ENCODE assay signal across 1 cellular context in the genomic region with DNA sequence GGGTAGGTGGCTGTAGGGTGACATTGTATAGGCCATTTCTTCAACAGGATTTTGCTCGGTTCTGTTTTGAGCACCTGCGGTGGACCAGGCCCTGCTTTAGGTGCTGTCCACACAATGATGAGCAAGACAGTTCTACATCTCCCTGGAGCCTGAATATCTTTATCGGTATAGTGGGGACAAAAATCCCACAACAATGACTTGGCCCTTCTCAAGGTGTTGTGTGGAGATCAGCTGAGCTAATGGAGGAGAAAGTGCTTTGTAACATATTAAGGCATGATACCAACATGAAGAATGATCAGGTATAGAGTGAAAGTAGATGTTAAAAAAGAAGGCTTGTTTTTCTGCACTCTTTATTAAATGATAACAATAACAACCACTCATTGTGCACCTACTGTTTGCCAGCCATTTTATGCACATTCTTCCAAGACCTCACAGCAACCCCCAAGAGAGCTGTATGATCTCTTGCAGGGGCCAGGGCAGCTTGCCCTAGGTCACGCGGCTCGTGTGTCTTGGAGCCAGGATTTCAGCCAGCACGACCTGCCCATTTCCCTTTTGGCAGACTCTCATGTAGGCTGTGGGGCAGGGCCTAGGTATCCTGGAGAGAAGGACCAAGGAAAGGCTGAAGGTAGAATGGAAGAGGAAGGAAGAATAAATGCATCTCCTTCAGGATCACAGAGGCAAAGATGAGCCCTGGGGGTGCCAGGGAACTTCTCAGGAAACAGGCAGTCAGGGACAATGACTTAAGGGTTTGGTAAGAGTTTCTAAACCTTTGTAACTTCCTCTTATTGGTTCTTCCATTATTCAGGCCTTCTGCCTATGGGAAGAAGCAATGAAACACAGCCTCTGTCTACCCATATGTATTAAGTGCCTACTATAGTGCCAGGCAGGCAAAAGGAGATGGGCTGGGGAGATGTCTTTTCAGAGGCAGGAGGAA.
A peak's percentile ranks its signal among the peaks of the same experiment; 100 is the strongest.
TF ChIP-seq lines count a peak whose summit lies in the region.

No MANE protein-coding gene starts in this region.

TF ChIP-seq in GM12878, 131 proteins besides CTCF, POLR2A, EP300 and RAD21:
- TF ChIP-seq, protein P1, sequence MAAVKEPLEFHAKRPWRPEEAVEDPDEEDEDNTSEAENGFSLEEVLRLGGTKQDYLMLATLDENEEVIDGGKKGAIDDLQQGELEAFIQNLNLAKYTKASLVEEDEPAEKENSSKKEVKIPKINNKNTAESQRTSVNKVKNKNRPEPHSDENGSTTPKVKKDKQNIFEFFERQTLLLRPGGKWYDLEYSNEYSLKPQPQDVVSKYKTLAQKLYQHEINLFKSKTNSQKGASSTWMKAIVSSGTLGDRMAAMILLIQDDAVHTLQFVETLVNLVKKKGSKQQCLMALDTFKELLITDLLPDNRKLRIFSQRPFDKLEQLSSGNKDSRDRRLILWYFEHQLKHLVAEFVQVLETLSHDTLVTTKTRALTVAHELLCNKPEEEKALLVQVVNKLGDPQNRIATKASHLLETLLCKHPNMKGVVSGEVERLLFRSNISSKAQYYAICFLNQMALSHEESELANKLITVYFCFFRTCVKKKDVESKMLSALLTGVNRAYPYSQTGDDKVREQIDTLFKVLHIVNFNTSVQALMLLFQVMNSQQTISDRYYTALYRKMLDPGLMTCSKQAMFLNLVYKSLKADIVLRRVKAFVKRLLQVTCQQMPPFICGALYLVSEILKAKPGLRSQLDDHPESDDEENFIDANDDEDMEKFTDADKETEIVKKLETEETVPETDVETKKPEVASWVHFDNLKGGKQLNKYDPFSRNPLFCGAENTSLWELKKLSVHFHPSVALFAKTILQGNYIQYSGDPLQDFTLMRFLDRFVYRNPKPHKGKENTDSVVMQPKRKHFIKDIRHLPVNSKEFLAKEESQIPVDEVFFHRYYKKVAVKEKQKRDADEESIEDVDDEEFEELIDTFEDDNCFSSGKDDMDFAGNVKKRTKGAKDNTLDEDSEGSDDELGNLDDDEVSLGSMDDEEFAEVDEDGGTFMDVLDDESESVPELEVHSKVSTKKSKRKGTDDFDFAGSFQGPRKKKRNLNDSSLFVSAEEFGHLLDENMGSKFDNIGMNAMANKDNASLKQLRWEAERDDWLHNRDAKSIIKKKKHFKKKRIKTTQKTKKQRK (IDR thresholded peaks at IDR 0.05; ENCODE audit: low read depth, low read length), result no peak
- TF ChIP-seq BHLHE40 (IDR thresholded peaks at IDR 0.05; ENCODE audit: borderline replicate concordance in 1 of 2, low read depth in 2 of 2, low read length in 1 of 2) (0 out of 4 replicates have a peak, but pooled peaks of 1 of the 2 experiments have one; percentile 5), TCF7 (IDR thresholded peaks at IDR 0.05; ENCODE audit: borderline replicate concordance) (no peak), KDM1A (IDR thresholded peaks at IDR 0.05; ENCODE audit: borderline replicate concordance) (no peak), NFIC (IDR thresholded peaks at IDR 0.05; ENCODE audit: low read depth, low read length) (peak; percentile 35; the same call in 1 of the 2 replicates), NRF1 (conservative IDR thresholded peaks at IDR 0.05; ENCODE audit: low read depth, low read length) (no peak), MAX (IDR thresholded peaks at IDR 0.05; ENCODE audit: low read depth, low read length) (no peak), CHD4 (IDR thresholded peaks at IDR 0.05) (no peak), CBFB (IDR thresholded peaks at IDR 0.05; ENCODE audit: low read depth) (0 out of 2 replicates have a peak, but pooled peaks have one; percentile 12), IKZF1 (conservative IDR thresholded peaks at IDR 0.05) (no peak), CEBPB (IDR thresholded peaks at IDR 0.05; ENCODE audit: borderline replicate concordance in 1 of 2, low read depth in 2 of 2, low read length in 2 of 2) (no peak), ZBTB4 (CRISPR knock-in tag; IDR thresholded peaks at IDR 0.05) (no peak), IKZF2 (IDR thresholded peaks at IDR 0.05) (no peak), SIN3A (IDR thresholded peaks at IDR 0.05; ENCODE audit: low read depth, low read length) (no peak), ZNF687 (IDR thresholded peaks at IDR 0.05) (no peak), SRF (IDR thresholded peaks at IDR 0.05; ENCODE audit: low read depth in 2 of 2, low read length in 2 of 2) (no peak), BCL11A (IDR thresholded peaks at IDR 0.05; ENCODE audit: low read depth, low read length) (no peak), SKIL (IDR thresholded peaks at IDR 0.05; ENCODE audit: low read depth, poor library complexity, severe bottlenecking) (no peak)
- TF ChIP-seq, protein P2, sequence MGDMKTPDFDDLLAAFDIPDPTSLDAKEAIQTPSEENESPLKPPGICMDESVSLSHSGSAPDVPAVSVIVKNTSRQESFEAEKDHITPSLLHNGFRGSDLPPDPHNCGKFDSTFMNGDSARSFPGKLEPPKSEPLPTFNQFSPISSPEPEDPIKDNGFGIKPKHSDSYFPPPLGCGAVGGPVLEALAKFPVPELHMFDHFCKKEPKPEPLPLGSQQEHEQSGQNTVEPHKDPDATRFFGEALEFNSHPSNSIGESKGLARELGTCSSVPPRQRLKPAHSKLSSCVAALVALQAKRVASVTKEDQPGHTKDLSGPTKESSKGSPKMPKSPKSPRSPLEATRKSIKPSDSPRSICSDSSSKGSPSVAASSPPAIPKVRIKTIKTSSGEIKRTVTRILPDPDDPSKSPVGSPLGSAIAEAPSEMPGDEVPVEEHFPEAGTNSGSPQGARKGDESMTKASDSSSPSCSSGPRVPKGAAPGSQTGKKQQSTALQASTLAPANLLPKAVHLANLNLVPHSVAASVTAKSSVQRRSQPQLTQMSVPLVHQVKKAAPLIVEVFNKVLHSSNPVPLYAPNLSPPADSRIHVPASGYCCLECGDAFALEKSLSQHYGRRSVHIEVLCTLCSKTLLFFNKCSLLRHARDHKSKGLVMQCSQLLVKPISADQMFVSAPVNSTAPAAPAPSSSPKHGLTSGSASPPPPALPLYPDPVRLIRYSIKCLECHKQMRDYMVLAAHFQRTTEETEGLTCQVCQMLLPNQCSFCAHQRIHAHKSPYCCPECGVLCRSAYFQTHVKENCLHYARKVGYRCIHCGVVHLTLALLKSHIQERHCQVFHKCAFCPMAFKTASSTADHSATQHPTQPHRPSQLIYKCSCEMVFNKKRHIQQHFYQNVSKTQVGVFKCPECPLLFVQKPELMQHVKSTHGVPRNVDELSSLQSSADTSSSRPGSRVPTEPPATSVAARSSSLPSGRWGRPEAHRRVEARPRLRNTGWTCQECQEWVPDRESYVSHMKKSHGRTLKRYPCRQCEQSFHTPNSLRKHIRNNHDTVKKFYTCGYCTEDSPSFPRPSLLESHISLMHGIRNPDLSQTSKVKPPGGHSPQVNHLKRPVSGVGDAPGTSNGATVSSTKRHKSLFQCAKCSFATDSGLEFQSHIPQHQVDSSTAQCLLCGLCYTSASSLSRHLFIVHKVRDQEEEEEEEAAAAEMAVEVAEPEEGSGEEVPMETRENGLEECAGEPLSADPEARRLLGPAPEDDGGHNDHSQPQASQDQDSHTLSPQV (IDR thresholded peaks at IDR 0.05), result no peak
- TF ChIP-seq, protein P3, sequence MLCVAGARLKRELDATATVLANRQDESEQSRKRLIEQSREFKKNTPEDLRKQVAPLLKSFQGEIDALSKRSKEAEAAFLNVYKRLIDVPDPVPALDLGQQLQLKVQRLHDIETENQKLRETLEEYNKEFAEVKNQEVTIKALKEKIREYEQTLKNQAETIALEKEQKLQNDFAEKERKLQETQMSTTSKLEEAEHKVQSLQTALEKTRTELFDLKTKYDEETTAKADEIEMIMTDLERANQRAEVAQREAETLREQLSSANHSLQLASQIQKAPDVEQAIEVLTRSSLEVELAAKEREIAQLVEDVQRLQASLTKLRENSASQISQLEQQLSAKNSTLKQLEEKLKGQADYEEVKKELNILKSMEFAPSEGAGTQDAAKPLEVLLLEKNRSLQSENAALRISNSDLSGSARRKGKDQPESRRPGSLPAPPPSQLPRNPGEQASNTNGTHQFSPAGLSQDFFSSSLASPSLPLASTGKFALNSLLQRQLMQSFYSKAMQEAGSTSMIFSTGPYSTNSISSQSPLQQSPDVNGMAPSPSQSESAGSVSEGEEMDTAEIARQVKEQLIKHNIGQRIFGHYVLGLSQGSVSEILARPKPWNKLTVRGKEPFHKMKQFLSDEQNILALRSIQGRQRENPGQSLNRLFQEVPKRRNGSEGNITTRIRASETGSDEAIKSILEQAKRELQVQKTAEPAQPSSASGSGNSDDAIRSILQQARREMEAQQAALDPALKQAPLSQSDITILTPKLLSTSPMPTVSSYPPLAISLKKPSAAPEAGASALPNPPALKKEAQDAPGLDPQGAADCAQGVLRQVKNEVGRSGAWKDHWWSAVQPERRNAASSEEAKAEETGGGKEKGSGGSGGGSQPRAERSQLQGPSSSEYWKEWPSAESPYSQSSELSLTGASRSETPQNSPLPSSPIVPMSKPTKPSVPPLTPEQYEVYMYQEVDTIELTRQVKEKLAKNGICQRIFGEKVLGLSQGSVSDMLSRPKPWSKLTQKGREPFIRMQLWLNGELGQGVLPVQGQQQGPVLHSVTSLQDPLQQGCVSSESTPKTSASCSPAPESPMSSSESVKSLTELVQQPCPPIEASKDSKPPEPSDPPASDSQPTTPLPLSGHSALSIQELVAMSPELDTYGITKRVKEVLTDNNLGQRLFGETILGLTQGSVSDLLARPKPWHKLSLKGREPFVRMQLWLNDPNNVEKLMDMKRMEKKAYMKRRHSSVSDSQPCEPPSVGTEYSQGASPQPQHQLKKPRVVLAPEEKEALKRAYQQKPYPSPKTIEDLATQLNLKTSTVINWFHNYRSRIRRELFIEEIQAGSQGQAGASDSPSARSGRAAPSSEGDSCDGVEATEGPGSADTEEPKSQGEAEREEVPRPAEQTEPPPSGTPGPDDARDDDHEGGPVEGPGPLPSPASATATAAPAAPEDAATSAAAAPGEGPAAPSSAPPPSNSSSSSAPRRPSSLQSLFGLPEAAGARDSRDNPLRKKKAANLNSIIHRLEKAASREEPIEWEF (IDR thresholded peaks at IDR 0.05; ENCODE audit: insufficient replicate concordance, low read depth, low read length), result no peak
